ENCODE assay signal across 1 cellular context in the genomic region with DNA sequence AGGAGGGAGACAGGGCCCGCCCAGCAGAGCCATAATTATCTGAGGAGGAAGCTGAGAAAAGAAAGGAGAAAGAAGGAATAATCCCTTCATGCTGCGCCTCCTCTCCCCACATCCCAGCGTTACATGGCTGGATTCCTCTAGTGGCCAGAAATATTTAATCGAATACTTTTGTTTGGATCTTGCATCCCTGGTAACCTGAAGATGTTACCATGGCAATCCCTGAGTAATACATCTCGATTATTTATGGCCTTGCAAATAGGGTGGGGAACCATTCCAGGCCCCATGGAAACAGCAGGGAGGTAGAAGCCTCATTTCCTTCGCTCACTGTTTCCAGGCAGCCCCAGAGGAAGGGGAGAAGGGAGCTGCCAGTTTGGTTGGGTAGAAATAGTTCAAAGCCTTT.
TF ChIP-seq lines count a peak whose summit lies in the region.

No MANE protein-coding gene starts in this region.

TF ChIP-seq in GM23338, 12 proteins besides CTCF, POLR2A, EP300 and RAD21 (continued from another document):
- no peak for TF ChIP-seq STAT1 (IDR thresholded peaks at IDR 0.05; ENCODE audit: unreplicated experiment)
